In the genomic region with DNA sequence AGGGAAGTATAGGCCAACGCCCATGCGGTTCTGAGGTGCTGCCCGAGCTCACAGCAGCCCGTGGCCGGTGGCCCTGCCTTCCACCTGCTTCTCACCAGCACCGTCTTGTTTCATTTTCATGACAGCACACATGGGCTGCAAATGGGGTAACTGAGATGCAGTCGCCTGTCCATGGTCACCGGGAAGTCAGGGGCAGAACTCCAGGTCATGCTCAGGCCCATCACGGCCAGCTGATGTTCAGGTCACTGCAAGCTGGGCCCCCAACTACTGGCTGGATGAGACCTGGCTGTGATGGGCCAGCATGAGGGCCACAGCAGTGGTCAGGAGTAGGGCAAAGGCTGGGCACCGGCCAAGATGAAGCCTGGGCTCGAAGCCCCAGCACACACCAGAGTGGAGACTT, we compare ENCODE assay signal across 12 cellular contexts. TPM values are rescaled to one million over a fixed set of nuclear protein-coding genes. Genes with fewer than 3 reads are reported as not detected.
DNase-seq lines count a peak whose midpoint lies in the region; ATAC-seq and TF ChIP-seq lines count a peak whose summit lies in the region.
"Not testable (repeated sequence)": the region's sequence is repeated elsewhere in the genome, so short reads cannot be mapped to it uniquely, and the experiment has no call there.
"Had no signal": no experiment of that assay in that cellular context is flagged by ENCODE, and none has a peak within 500 bp of the region (broad histone marks: within the 10 kb centered on the region; RNA-seq: fewer than 3 reads in every experiment).

No MANE protein-coding gene starts in this region.

- intact Hi-C loops in Right ventricle myocardium inferior (cut with DNase I); mucosa of descending colon (cut with DNase I, micrococcal nuclease); upper lobe of right lung (cut with DNase I): not testable (repeated sequence)

- not testable (repeated sequence) for H3K36me3 ChIP-seq in RWPE2 (ENCODE audit: low read depth); mucosa of descending colon (ENCODE audit: low read depth); upper lobe of right lung

- DNase-seq in RWPE2 (ENCODE audit: low spot score); Right ventricle myocardium inferior (ENCODE audit: missing footprints); left lobe of liver (ENCODE audit: low spot score); stimulated activated effector memory CD8-positive, alpha-beta T cell treated with anti-CD3 and anti-CD28 coated beads, Interleukin-12 subunit alpha, Interleukin-12 subunit beta, amount 100 ng/mL, for 72 hours (ENCODE audit: low spot score in 2 of 2); upper lobe of right lung: not testable (repeated sequence)
- peak in 1 of 3 donors; percentile 39 for DNase-seq in mucosa of descending colon

- H3K36me3 Mint-ChIP-seq in stimulated activated effector memory CD8-positive, alpha-beta T cell treated with anti-CD3 and anti-CD28 coated beads, Interleukin-12 subunit alpha, Interleukin-12 subunit beta, amount 100 ng/mL, for 72 hours: not testable (repeated sequence)

- not testable (repeated sequence) for H3K4me1 ChIP-seq in RWPE2 (ENCODE audit: insufficient read depth, poor library complexity, severe bottlenecking); mucosa of descending colon (ENCODE audit: low read depth); upper lobe of right lung

- not testable (repeated sequence) for H3K27me3 ChIP-seq in RWPE2 (ENCODE audit: insufficient read depth, poor library complexity, severe bottlenecking); upper lobe of right lung

- not testable (repeated sequence) for H3K4me1 Mint-ChIP-seq in stimulated activated effector memory CD8-positive, alpha-beta T cell treated with anti-CD3 and anti-CD28 coated beads, Interleukin-12 subunit alpha, Interleukin-12 subunit beta, amount 100 ng/mL, for 72 hours

- not testable (repeated sequence) for H3K9me3 Mint-ChIP-seq in stimulated activated effector memory CD8-positive, alpha-beta T cell treated with anti-CD3 and anti-CD28 coated beads, Interleukin-12 subunit alpha, Interleukin-12 subunit beta, amount 100 ng/mL, for 72 hours

- not testable (repeated sequence) for H3K9me3 ChIP-seq in RWPE2 (ENCODE audit: severe bottlenecking); upper lobe of right lung
- H3K9me3 ChIP-seq in mucosa of descending colon: peaks cover 12% of the 10 kb centered on the region

- peak; percentile 29; the same call in 1 of the 3 replicates for ATAC-seq in RWPE2 (ENCODE audit: low read depth)
- ATAC-seq in esophagus mucosa: peak; percentile 21
- peak; percentile 30 for ATAC-seq in Right ventricle myocardium inferior
- ATAC-seq in left lobe of liver: peak; percentile 28
- peak; percentile 22 for ATAC-seq in mucosa of descending colon
- ATAC-seq in stimulated activated effector memory CD8-positive, alpha-beta T cell treated with anti-CD3 and anti-CD28 coated beads, Interleukin-12 subunit alpha, Interleukin-12 subunit beta, amount 100 ng/mL, for 72 hours: peak; percentile 27
- peak; percentile 11 for ATAC-seq in upper lobe of right lung

- not testable (repeated sequence) for H3K27ac ChIP-seq in RWPE2 (ENCODE audit: poor library complexity, severe bottlenecking); upper lobe of right lung

- TF ChIP-seq CTCF in RWPE2 (IDR thresholded peaks at IDR 0.05; ENCODE audit: poor library complexity, severe bottlenecking); mucosa of descending colon (IDR thresholded peaks at IDR 0.05); upper lobe of right lung (IDR thresholded peaks at IDR 0.05): not testable (repeated sequence)

- not testable (repeated sequence) for H3K4me3 ChIP-seq in RWPE2 (ENCODE audit: severe bottlenecking); mucosa of descending colon; upper lobe of right lung

- H3K27ac Mint-ChIP-seq in stimulated activated effector memory CD8-positive, alpha-beta T cell treated with anti-CD3 and anti-CD28 coated beads, Interleukin-12 subunit alpha, Interleukin-12 subunit beta, amount 100 ng/mL, for 72 hours: not testable (repeated sequence)

- not testable (repeated sequence) for H3K4me3 Mint-ChIP-seq in stimulated activated effector memory CD8-positive, alpha-beta T cell treated with anti-CD3 and anti-CD28 coated beads, Interleukin-12 subunit alpha, Interleukin-12 subunit beta, amount 100 ng/mL, for 72 hours

RNA-seq across cellular contexts. Expression of gene POTEH, which starts 51.9 kb away (rescaled TPM):
- total RNA-seq in esophagus mucosa (not detected), Right ventricle myocardium inferior (not detected), left lobe of liver (not detected), mucosa of descending colon (not detected), upper lobe of right lung (not detected)
- total RNA-seq: A673; Caco-2; CD4-positive, CD25-positive, alpha-beta regulatory T cell; CD8-positive, alpha-beta T cell; HFFc6 had no signal
